8 cellular contexts compared by ENCODE assay signal in the genomic region with DNA sequence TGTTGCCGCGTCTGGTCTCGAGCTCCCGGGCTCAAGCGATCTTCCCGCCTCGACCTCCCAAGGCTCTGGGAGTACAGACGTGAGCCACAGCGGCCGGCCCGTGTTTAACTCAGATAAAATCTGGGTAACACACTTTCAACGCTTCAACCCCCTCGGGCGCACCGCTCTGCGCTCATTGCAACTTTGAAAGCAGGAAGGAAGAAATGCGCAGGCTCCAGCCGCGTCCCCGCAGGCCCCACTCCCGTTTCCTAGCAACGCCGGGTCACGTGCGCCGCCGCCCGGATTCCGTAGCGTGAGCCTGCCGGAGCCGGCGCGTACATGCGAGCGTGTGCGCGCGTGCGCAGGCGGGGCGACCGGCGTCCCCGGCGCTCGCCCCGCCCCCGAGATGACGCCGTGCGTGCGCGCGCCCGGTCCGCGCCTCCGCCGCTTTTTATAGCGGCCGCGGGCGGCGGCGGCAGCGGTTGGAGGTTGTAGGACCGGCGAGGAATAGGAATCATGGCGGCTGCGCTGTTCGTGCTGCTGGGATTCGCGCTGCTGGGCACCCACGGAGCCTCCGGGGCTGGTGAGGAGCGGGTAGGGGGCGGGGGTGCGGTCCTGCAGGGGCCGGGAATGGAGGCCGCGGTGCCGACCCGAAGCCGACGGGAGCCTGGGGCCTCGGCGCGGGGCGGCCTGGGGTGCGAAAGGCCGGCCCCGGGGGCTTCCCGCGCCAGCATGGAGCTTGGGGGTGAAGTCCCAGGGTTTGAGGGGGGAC. TPM values are rescaled to one million over a fixed set of nuclear protein-coding genes. Genes with fewer than 3 reads are reported as not detected.
DNase-seq lines count a peak whose midpoint lies in the region; ATAC-seq and TF ChIP-seq lines count a peak whose summit lies in the region.

TSS of gene BSG (plus strand) at position 457 of the 751 bp plus-strand sequence. CDS start at position 496, 39 bp downstream.

- TF ChIP-seq POLR2A in prostate gland (IDR thresholded peaks at IDR 0.05) = peak; percentile 93

- H3K4me1 ChIP-seq in left ventricle myocardium inferior (peaks cover 62% of the 10 kb centered on the region), prostate gland (replicated peaks) (peaks cover 18% of the 10 kb centered on the region), urinary bladder (ENCODE audit: insufficient read depth) (no peaks in the 10 kb centered on the region)

- H3K27ac ChIP-seq in left ventricle myocardium inferior (replicated peaks) (peak within 1 kb of the TSS; percentile 98), prostate gland (peak within 1 kb of the TSS; percentile 85 to 87), urinary bladder (ENCODE audit: low read depth) (peak within 1 kb of the TSS; percentile 75)

- in situ Hi-C loops in GM13977 (cut with MboI; ENCODE audit: low pct_unique_long_range_greater_than_20kb, low sequenced_read_pairs, unreplicated experiment) = no loop called here

- peaks cover 32% of the 10 kb centered on the region for H3K4me1 Mint-ChIP-seq in T-helper 17 cell

- H3K27me3 Mint-ChIP-seq in T-helper 17 cell = no peaks in the 10 kb centered on the region

- H3K27me3 ChIP-seq in left ventricle myocardium inferior (ENCODE audit: low read depth) (no peaks in the 10 kb centered on the region), prostate gland (replicated peaks; ENCODE audit: insufficient read depth) (no peaks in the 10 kb centered on the region)

- H3K9me3 ChIP-seq in T-helper 17 cell (ENCODE audit: control insufficient read depth, low read length, poor library complexity, severe bottlenecking) = no peaks in the 10 kb centered on the region
- no peaks in the 10 kb centered on the region for H3K9me3 ChIP-seq in left ventricle myocardium inferior (replicated peaks)
- H3K9me3 ChIP-seq in prostate gland = no peaks in the 10 kb centered on the region

- ATAC-seq in HG02885 (IDR thresholded peaks at IDR 0.05; ENCODE audit: poor library complexity, unreplicated experiment) (peak; percentile 85), T-helper 17 cell (peak; percentile 87)

- TF ChIP-seq CTCF in GM13977 (IDR thresholded peaks at IDR 0.05; ENCODE audit: extremely low read depth, insufficient read depth, missing control alignments) = no peak
- TF ChIP-seq CTCF in left ventricle myocardium inferior (IDR thresholded peaks at IDR 0.05; ENCODE audit: borderline replicate concordance) = no peak
- TF ChIP-seq CTCF in prostate gland (IDR thresholded peaks at IDR 0.05) = peak in 2 of 4 experiments; percentile 21 to 38

- DNase-seq in GM13977 (ENCODE audit: low spot score) (peak; percentile 100), NCI-H1694 treated with DMSO at 0.1 percent for 48 hours (lab: John Stamatoyannopoulos, UW) (peak; percentile 88), T-helper 17 cell (peak; percentile 98 to 99 (median 98)), amygdala (lab: John Stamatoyannopoulos, UW) (peak; percentile 63 to 98 (median 92)), left ventricle myocardium inferior (peak; percentile 98), prostate gland (ENCODE audit: low spot score) (peak; percentile 98)

- H3K27ac Mint-ChIP-seq in T-helper 17 cell = peak within 1 kb of the TSS; percentile 99

- no peaks in the 10 kb centered on the region for H3K36me3 ChIP-seq in left ventricle myocardium inferior
- no peaks in the 10 kb centered on the region for H3K36me3 ChIP-seq in prostate gland
- no peaks in the 10 kb centered on the region for H3K36me3 ChIP-seq in urinary bladder (ENCODE audit: insufficient read depth)

- H3K4me3 Mint-ChIP-seq in T-helper 17 cell = peak within 1 kb of the TSS; percentile 94

- H3K36me3 Mint-ChIP-seq in T-helper 17 cell (ENCODE audit: low read depth) = no peaks in the 10 kb centered on the region

- WGBS in prostate gland = under 1% methylated on average over 93 of the region's 95 CpGs
- WGBS in urinary bladder = under 1% methylated on average over 95 of the region's 95 CpGs

- intact Hi-C loops in left ventricle myocardium inferior (cut with micrococcal nuclease) (no loop called here), prostate gland (cut with DNase I) (loop anchor here (5.0 kb wide), 1 partner anchor 40 kb away; the partner anchor contains the start of gene CDC34)

- H3K4me3 ChIP-seq in left ventricle myocardium inferior = peak within 1 kb of the TSS; percentile 100
- peak within 1 kb of the TSS; percentile 97 to 99 for H3K4me3 ChIP-seq in prostate gland
- H3K4me3 ChIP-seq in urinary bladder (ENCODE audit: low read depth, low read length) = peak within 1 kb of the TSS; percentile 82

RNA-seq across cellular contexts. Expression of gene BSG, which starts in this region (rescaled TPM):
- total RNA-seq in T-helper 17 cell = 100 to 1,000 TPM; 152 to 165 TPM
- total RNA-seq in left ventricle myocardium inferior = 1,533 TPM
- 1,000 to 10,000 TPM in 1 of 2 donors, 100 to 1,000 TPM in 1; 557 to 1,261 TPM for total RNA-seq in prostate gland
- total RNA-seq in urinary bladder = 89.9 TPM
- polyA plus RNA-seq in urinary bladder = 989 TPM

Comparison
In these comparisons a context has a peak if more than half of its experiments do, and no peak if none do; other contexts are left out.
1. Peak in every context shown above with its lines: DNase-seq, ATAC-seq, H3K4me3 ChIP-seq and H3K27ac ChIP-seq.